Comparison of ENCODE assay signal across 19 cellular contexts in the genomic region with DNA sequence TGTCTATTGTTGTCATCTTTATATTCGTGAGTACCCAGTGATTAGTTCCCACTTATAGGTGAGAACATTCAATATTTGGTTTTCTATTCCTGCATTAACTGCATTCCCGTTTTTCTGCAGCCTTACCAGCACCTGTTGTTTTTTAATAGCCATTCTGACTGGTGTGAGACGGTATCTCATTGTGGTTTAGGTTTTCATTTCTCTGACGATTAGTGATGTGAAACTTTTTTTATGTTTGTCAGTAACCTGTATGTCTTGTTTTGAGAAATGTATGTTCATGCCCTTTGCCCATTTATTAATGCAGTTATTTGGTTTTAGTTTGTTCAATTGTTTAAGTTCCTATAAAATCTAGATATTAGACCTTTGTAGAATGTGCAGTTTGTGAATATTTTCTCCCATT.
"Had no signal": no experiment of that assay in that cellular context is flagged by ENCODE, and none has a peak within 500 bp of the region (broad histone marks: within the 10 kb centered on the region; RNA-seq: fewer than 3 reads in every experiment).

No MANE protein-coding gene starts in this region.

- H3K27ac ChIP-seq: SJSA1, SK-N-MC had no signal

- H3K4me1 ChIP-seq: SJSA1 had no signal

- DNase-seq: Karpas-422, KBM-7, MG63, NCI-H1092 treated with DMSO at 0.1 percent for 48 hours, NCI-H1436, NCI-H187, NCI-H2029, NCI-H2081 treated with DMSO at 0.1 percent for 48 hours, NCI-H2171 treated with DMSO at 0.1 percent for 48 hours, NCI-H345, NCI-H446 treated with DMSO at 0.1 percent for 48 hours, NCI-H510A treated with DMSO at 0.1 percent for 48 hours, NCI-H526, NCI-H774, Right ventricle myocardium superior, RPMI8226, SIG-M5 had no signal

- H3K36me3 ChIP-seq: MG63, SJSA1 had no signal

- H3K9me3 ChIP-seq: MG63, SJSA1 had no signal

- H3K27me3 ChIP-seq: MG63, SJSA1 had no signal

- H3K4me3 ChIP-seq: MG63, SJSA1, SK-N-MC had no signal
